8 cellular contexts compared by ENCODE assay signal in the genomic region with DNA sequence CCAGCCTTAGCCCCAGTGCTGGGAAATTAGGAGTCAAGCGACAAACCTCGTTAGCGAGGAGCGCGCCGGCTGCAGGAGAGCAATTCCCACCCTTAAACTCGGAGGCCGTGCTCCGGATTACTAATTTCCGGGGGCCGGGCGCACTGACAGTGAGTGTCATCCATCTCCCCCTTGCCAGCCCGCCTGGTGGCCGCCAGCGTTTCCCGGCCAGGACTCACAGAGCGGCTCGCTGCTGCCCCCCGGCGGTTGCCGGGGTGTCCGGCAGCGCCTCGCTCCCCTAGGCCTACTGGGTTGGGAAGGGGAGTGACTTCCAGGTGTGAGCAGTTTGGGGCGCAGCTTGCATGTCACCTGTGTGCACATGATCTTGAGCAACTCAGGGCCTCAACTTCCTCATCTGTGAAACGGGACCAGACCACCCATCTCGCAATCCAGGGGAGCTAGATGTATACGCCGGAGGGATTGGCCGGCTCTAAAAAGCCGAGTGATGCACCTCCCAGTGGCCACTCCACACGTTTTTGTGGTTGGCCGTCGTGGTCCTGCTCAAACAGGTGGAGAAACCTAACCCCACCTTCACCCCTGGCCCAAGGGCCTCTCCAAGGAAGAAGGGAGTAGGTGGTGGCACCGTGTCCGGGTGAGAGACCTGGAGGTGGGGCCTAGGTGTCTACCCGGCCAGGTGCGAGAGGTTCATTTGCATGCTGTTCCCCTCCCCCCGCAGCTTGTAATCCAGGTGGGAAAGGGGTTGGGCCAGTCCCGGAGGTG. TPM values are rescaled to one million over a fixed set of nuclear protein-coding genes. Genes with fewer than 3 reads are reported as not detected.
DNase-seq lines count a peak whose midpoint lies in the region; ATAC-seq and TF ChIP-seq lines count a peak whose summit lies in the region.

No MANE protein-coding gene starts in this region.

- no peaks in the 10 kb centered on the region for H3K9me3 Mint-ChIP-seq in activated CD4-positive, alpha-beta T cell treated with anti-CD3 and anti-CD28 coated beads, Interleukin-2, amount 10 ng/mL, durations not matched to agents 24 days and 14 days

- no peaks in the 10 kb centered on the region for H3K27me3 ChIP-seq in left lung

- H3K4me3 ChIP-seq in left lung = peak overlapping the region; percentile 62 to 63

- H3K27ac ChIP-seq in left lung = peak overlapping the region; percentile 89 to 91

- H3K4me1 Mint-ChIP-seq in activated CD4-positive, alpha-beta T cell treated with anti-CD3 and anti-CD28 coated beads, Interleukin-2, amount 10 ng/mL, durations not matched to agents 24 days and 14 days = peaks cover 22% of the 10 kb centered on the region

- H3K4me1 ChIP-seq in left lung = peaks cover 51 to 89% of the 10 kb centered on the region in 2 donors

- intact Hi-C loops in activated CD4-positive, alpha-beta T cell treated with anti-CD3 and anti-CD28 coated beads, Interleukin-2, amount 10 ng/mL, durations not matched to agents 24 days and 14 days (cut with micrococcal nuclease) = loop anchor here (1.0 to 5.0 kb wide), 5 partner anchors 56 to 583 kb away; partner anchors contain the start of genes GINS2 and KIAA0513
- intact Hi-C loops in left lung (cut with DNase I) = loop anchor here in 1 of 2 donors (10.0 kb wide), 1 partner anchor 56 kb away; no protein-coding TSS in a partner anchor

- peaks cover 1% of the 10 kb centered on the region for H3K27me3 Mint-ChIP-seq in activated CD4-positive, alpha-beta T cell treated with anti-CD3 and anti-CD28 coated beads, Interleukin-2, amount 10 ng/mL, durations not matched to agents 24 days and 14 days

- peak overlapping the region; percentile 78 for H3K4me3 Mint-ChIP-seq in activated CD4-positive, alpha-beta T cell treated with anti-CD3 and anti-CD28 coated beads, Interleukin-2, amount 10 ng/mL, durations not matched to agents 24 days and 14 days

- no peaks in the 10 kb centered on the region for H3K9me3 ChIP-seq in left lung

- DNase-seq in NCI-H510A treated with DMSO at 0.1 percent for 48 hours (lab: John Stamatoyannopoulos, UW) = peak; percentile 91
- DNase-seq in activated CD4-positive, alpha-beta T cell treated with anti-CD3 and anti-CD28 coated beads, Interleukin-2, amount 10 ng/mL, durations not matched to agents 24 days and 14 days = peak; percentile 95
- peak; percentile 48 for DNase-seq in dedifferentiated amniotic fluid mesenchymal stem cell (ENCODE audit: extremely low spot score)
- peak; percentile 89 to 98 for DNase-seq in left lung
- DNase-seq in stimulated activated CD4-positive, alpha-beta T cell treated with anti-CD3 and anti-CD28 coated beads, Interleukin-1b, Interleukin-23, amount 100 ng/mL, for 48 hours = peak; percentile 85

- peak overlapping the region; percentile 66 for H3K27ac Mint-ChIP-seq in activated CD4-positive, alpha-beta T cell treated with anti-CD3 and anti-CD28 coated beads, Interleukin-2, amount 10 ng/mL, durations not matched to agents 24 days and 14 days

- H3K36me3 ChIP-seq in left lung = no peaks in the 10 kb centered on the region

- peak; percentile 96 for TF ChIP-seq CTCF in GM12874 (IDR thresholded peaks at IDR 0.05; ENCODE audit: insufficient read depth, low read depth, low read length)
- TF ChIP-seq CTCF in left lung (IDR thresholded peaks at IDR 0.05) = peak; percentile 99

- H3K36me3 Mint-ChIP-seq in activated CD4-positive, alpha-beta T cell treated with anti-CD3 and anti-CD28 coated beads, Interleukin-2, amount 10 ng/mL, durations not matched to agents 24 days and 14 days (ENCODE audit: low read depth) = no peaks in the 10 kb centered on the region

- peak; percentile 39 for ATAC-seq in HG03432 (IDR thresholded peaks at IDR 0.05; ENCODE audit: unreplicated experiment)
- peak; percentile 51 for ATAC-seq in left lung
- no peak for ATAC-seq in GM21367 (IDR thresholded peaks at IDR 0.05; ENCODE audit: unreplicated experiment)

RNA-seq across cellular contexts. Expression of gene GSE1, which starts 2.5 kb away (rescaled TPM):
- 34.1 and 37.5 TPM in 2 replicates for total RNA-seq in activated CD4-positive, alpha-beta T cell treated with anti-CD3 and anti-CD28 coated beads, Interleukin-2, amount 10 ng/mL, durations not matched to agents 24 days and 14 days
- 10 to 100 TPM; 84.8 to 93.0 TPM for total RNA-seq in left lung
